8 cellular contexts compared by ENCODE assay signal in genomic region chr19:45641274-45642105, GRCh38. TPM values are rescaled to one million over a fixed set of nuclear protein-coding genes. Genes with fewer than 3 reads are reported as not detected.
DNase-seq lines count a peak whose midpoint lies in the region; ATAC-seq and TF ChIP-seq lines count a peak whose summit lies in the region.

No MANE protein-coding gene starts in this region.

- H3K9me3 Mint-ChIP-seq in stimulated activated naive CD8-positive, alpha-beta T cell treated with anti-CD3 and anti-CD28 coated beads, Interleukin-15, Interleukin-2, amounts not matched to agents 100 ng/mL and 50 ng/mL, for 24 hours, result no peaks in the 10 kb centered on the region

- peaks cover 14% of the 10 kb centered on the region for H3K36me3 Mint-ChIP-seq in stimulated activated naive CD8-positive, alpha-beta T cell treated with anti-CD3 and anti-CD28 coated beads, Interleukin-15, Interleukin-2, amounts not matched to agents 100 ng/mL and 50 ng/mL, for 24 hours (ENCODE audit: low read depth)

- peak; percentile 40 for ATAC-seq in GM19035 (IDR thresholded peaks at IDR 0.05; ENCODE audit: unreplicated experiment)
- ATAC-seq in HG03521 (IDR thresholded peaks at IDR 0.05; ENCODE audit: unreplicated experiment), result peak; percentile 38

- H3K4me1 Mint-ChIP-seq in stimulated activated naive CD8-positive, alpha-beta T cell treated with anti-CD3 and anti-CD28 coated beads, Interleukin-15, Interleukin-2, amounts not matched to agents 100 ng/mL and 50 ng/mL, for 24 hours (ENCODE audit: low read depth), result peaks cover 51% of the 10 kb centered on the region

- no peak for TF ChIP-seq CTCF in AG09309 (IDR thresholded peaks at IDR 0.05; ENCODE audit: control insufficient read depth, insufficient read depth, low read depth, low read length, missing control alignments)

- no peak for TF ChIP-seq POLR2A in erythroblast (IDR thresholded peaks at IDR 0.05; ENCODE audit: low read length)

- H3K4me3 Mint-ChIP-seq in stimulated activated naive CD8-positive, alpha-beta T cell treated with anti-CD3 and anti-CD28 coated beads, Interleukin-15, Interleukin-2, amounts not matched to agents 100 ng/mL and 50 ng/mL, for 24 hours, result peak overlapping the region; percentile 95

- peak overlapping the region; percentile 97 for H3K27ac Mint-ChIP-seq in stimulated activated naive CD8-positive, alpha-beta T cell treated with anti-CD3 and anti-CD28 coated beads, Interleukin-15, Interleukin-2, amounts not matched to agents 100 ng/mL and 50 ng/mL, for 24 hours

- peak overlapping the region; percentile 32 for H3K4me3 ChIP-seq in AG09309 (ENCODE audit: control insufficient read depth, low read depth, low read length)

- H3K27me3 Mint-ChIP-seq in stimulated activated naive CD8-positive, alpha-beta T cell treated with anti-CD3 and anti-CD28 coated beads, Interleukin-15, Interleukin-2, amounts not matched to agents 100 ng/mL and 50 ng/mL, for 24 hours, result peaks cover 5% of the 10 kb centered on the region

- DNase-seq in AG09309 (ENCODE audit: low read depth), result no peak
- DNase-seq in NOMO-1 treated with dmso at 0.1 percent for 144 hours (lab: John Stamatoyannopoulos, UW; ENCODE audit: unreplicated experiment), result peak; percentile 89
- DNase-seq in activated CD8-positive, alpha-beta memory T cell treated with anti-CD3 and anti-CD28 coated beads, Interleukin-2, amount 50 U/mL, for 4 hours, result peak; percentile 59
- DNase-seq in erythroblast (lab: John Stamatoyannopoulos, UW), result peak; percentile 88 to 92
- DNase-seq in myocyte (ENCODE audit: low read depth), result peak; percentile 44

RNA-seq across cellular contexts. Expression of gene EML2, which starts 2.3 kb away (rescaled TPM):
- total RNA-seq in myocyte, result 24.7 and 25.5 TPM in 2 replicates
- 36.0 TPM for polyA plus RNA-seq in myocyte (2012)

RNA-seq across cellular contexts. Expression of gene GIPR, which starts 26.5 kb away (rescaled TPM):
- total RNA-seq in myocyte, result 0.37 TPM in 1 of 2 replicates, not detected in the other
- polyA plus RNA-seq in myocyte (2012), result 0.33 TPM

RNA-seq across cellular contexts. Expression of gene GPR4, which starts 39.5 kb away (rescaled TPM):
- not detected in 2 replicates for total RNA-seq in myocyte
- not detected for polyA plus RNA-seq in myocyte (2012)

RNA-seq across cellular contexts. Expression of gene SNRPD2, which starts 50.3 kb away (rescaled TPM):
- 132 and 143 TPM in 2 replicates for total RNA-seq in myocyte
- 436 TPM for polyA plus RNA-seq in myocyte (2012)

RNA-seq across cellular contexts. Expression of gene QPCTL, which starts 51.0 kb away (rescaled TPM):
- 11.2 and 16.6 TPM in 2 replicates for total RNA-seq in myocyte
- polyA plus RNA-seq in myocyte (2012), result 14.2 TPM
